24 cellular contexts compared by ENCODE assay signal in the genomic region with DNA sequence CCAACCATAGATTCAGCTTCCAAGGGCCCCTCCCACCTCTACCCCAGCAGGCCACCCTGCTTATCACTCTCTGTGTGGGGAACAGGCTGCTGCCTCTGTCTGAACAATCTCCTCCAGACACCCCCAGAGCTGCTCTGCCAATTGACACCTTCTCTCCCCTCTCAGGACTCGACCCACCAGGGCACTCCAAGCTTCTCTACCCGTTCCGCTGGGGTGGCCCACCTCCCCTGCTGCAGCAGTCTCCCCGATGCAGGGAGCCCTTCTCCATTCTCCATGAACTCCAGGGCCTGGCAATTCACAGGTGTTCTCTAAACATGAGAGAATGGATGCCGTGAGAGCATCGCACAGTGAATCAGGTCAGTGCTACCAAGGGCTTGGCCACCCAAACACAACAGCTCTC. TPM values are rescaled to one million over a fixed set of nuclear protein-coding genes. Genes with fewer than 3 reads are reported as not detected.
DNase-seq lines count a peak whose midpoint lies in the region; ATAC-seq, FAIRE-seq and TF ChIP-seq lines count a peak whose summit lies in the region.
"Had no signal": no experiment of that assay in that cellular context is flagged by ENCODE, and none has a peak within 500 bp of the region (broad histone marks: within the 10 kb centered on the region; RNA-seq: fewer than 3 reads in every experiment).

No MANE protein-coding gene starts in this region.

- POLR2A ChIA-PET in A549 (lab: Yijun Ruan, JAX): interaction anchor here (0.6 to 1.4 kb wide), 3 partner anchors 14 to 40 kb away, joined by 3 to 6 read pairs (median 6); no protein-coding TSS in a partner anchor
- POLR2A ChIA-PET in WTC11 (lab: Charles Lee): interaction anchor here (0.6 kb wide), 1 partner anchor 73 kb away, joined by 3 read pairs; no protein-coding TSS in a partner anchor

- H3K9me3 Mint-ChIP-seq in T-helper 2 cell treated with Interferon-gamma antibody and Interleukin-4, amounts not matched to agents 5 μg/mL and 100 μg/mL, for 36 hours: no peaks in the 10 kb centered on the region
- H3K9me3 Mint-ChIP-seq in WTC11: no peaks in the 10 kb centered on the region
- H3K9me3 Mint-ChIP-seq: nephron had no signal

- ATAC-seq in A549: no peak
- ATAC-seq in WTC11: no peak
- no peak for ATAC-seq in GM19395 (IDR thresholded peaks at IDR 0.05; ENCODE audit: unreplicated experiment)

- DNase-seq in T-helper 2 cell treated with Interferon-gamma antibody and Interleukin-4, amounts not matched to agents 5 μg/mL and 100 μg/mL, for 36 hours (ENCODE audit: low spot score): no peak
- no peak for DNase-seq in T-helper 2 cell
- no peak for DNase-seq in A549 (ENCODE audit: low read depth in 1 of 2, low spot score in 1 of 2)
- no peak for DNase-seq in WTC11 (ENCODE audit: low spot score)
- DNase-seq in mesenchymal stem cell: no peak
- no peak for DNase-seq in RCC 7860 (ENCODE audit: low spot score)
- DNase-seq in NCI-H2196 treated with DMSO at 0.1 percent for 48 hours (lab: John Stamatoyannopoulos, UW; ENCODE audit: unreplicated experiment): no peak
- DNase-seq: 8988T; activated CD4-positive, alpha-beta T cell treated with anti-CD3 and anti-CD28 coated beads, Interleukin-2, amount 50 U/mL, for 1 hour; activated effector memory CD4-positive, alpha-beta T cell treated with anti-CD3 and anti-CD28 coated beads, Interleukin-2, amount 50 U/mL, for 16 hours; BE2C; Calu3; effector CD8-positive, alpha-beta T cell; esophagus squamous epithelium; mesendoderm; NCI-H1417; NCI-H2107; NCI-H510A treated with DMSO at 0.1 percent for 48 hours; SHP77 treated with DMSO at 0.1 percent for 48 hours; stimulated activated CD4-positive, alpha-beta T cell treated with anti-CD3 and anti-CD28 coated beads, Interleukin-12 subunit alpha, Interleukin-12 subunit beta, amount 100 ng/mL, for 4 hours; substantia nigra had no signal

- TF ChIP-seq EP300 in A549 (IDR thresholded peaks at IDR 0.05): no peak

- H3K4ac ChIP-seq in mesenchymal stem cell (ENCODE audit: low read depth in 1 of 2, low read length in 2 of 2): no peak overlapping the region

- peak overlapping the region; percentile 43 to 95; a peak in 5 of 6 replicates for H3K27ac ChIP-seq in A549
- peak overlapping the region; percentile 4 for H3K27ac ChIP-seq in mesenchymal stem cell (ENCODE audit: low read length, poor library complexity, severe bottlenecking)
- H3K27ac ChIP-seq: esophagus squamous epithelium had no signal

- H3K4me3 ChIP-seq in A549 (no peak overlapping the region), mesenchymal stem cell (ENCODE audit: insufficient read depth in 1 of 2, low read depth in 1 of 2, low read length in 2 of 2) (no peak overlapping the region)
- H3K4me3 ChIP-seq: ascending aorta, esophagus squamous epithelium had no signal

- no peak for TF ChIP-seq POLR2A in A549 (IDR thresholded peaks at IDR 0.05; ENCODE audit: low read length)

- no peaks in the 10 kb centered on the region for H3K27me3 ChIP-seq in mesenchymal stem cell (ENCODE audit: control insufficient read depth in 1 of 2, insufficient read depth in 1 of 2, low read length in 2 of 2)
- H3K27me3 ChIP-seq: ascending aorta, BE2C, esophagus squamous epithelium had no signal

- H2BK120ac ChIP-seq in mesenchymal stem cell (ENCODE audit: low read depth, low read length): no peak overlapping the region

- no peak overlapping the region for H3K9ac ChIP-seq in mesenchymal stem cell (ENCODE audit: low read length)

- no peaks in the 10 kb centered on the region for H3K9me3 ChIP-seq in A549
- no peaks in the 10 kb centered on the region for H3K9me3 ChIP-seq in mesenchymal stem cell (ENCODE audit: control insufficient read depth, low read length)
- H3K9me3 ChIP-seq: ascending aorta, BE2C, esophagus squamous epithelium had no signal

- H3K36me3 ChIP-seq in mesenchymal stem cell (ENCODE audit: control insufficient read depth in 1 of 2, insufficient read depth in 2 of 2, low read depth in 1 of 2, low read length in 2 of 2): peaks cover 45 to 65% of the 10 kb centered on the region in 2 experiments

- H2AFZ ChIP-seq in mesenchymal stem cell (ENCODE audit: low read depth, low read length): no peak overlapping the region

- no peak overlapping the region for H3K14ac ChIP-seq in mesenchymal stem cell (ENCODE audit: low read length in 2 of 2)

- no peaks in the 10 kb centered on the region for H3K27me3 Mint-ChIP-seq in T-helper 2 cell treated with Interferon-gamma antibody and Interleukin-4, amounts not matched to agents 5 μg/mL and 100 μg/mL, for 36 hours (ENCODE audit: low read depth)
- H3K27me3 Mint-ChIP-seq in WTC11 (ENCODE audit: low read depth): no peaks in the 10 kb centered on the region

- H4K91ac ChIP-seq in mesenchymal stem cell (ENCODE audit: low read length): no peak overlapping the region

- FAIRE-seq in A549 (lab: Jason Lieb, UNC): no peak
- no peak for FAIRE-seq in RCC 7860 (lab: Jason Lieb, UNC)

- peaks cover 83% of the 10 kb centered on the region for H3K4me1 ChIP-seq in A549
- peaks cover 54% of the 10 kb centered on the region for H3K4me1 ChIP-seq in mesenchymal stem cell (ENCODE audit: control insufficient read depth, insufficient read depth, low read depth, low read length)
- H3K4me1 ChIP-seq: BE2C had no signal

- peak overlapping the region; percentile 27; the same call in 2 of the 3 replicates for H3K4me2 ChIP-seq in A549
- no peak overlapping the region for H3K4me2 ChIP-seq in mesenchymal stem cell (ENCODE audit: low read length, poor library complexity, severe bottlenecking)

- no peak for TF ChIP-seq CTCF in A549 (IDR thresholded peaks at IDR 0.05)
- TF ChIP-seq CTCF in WTC11 (IDR thresholded peaks at IDR 0.05): no peak

- no peak overlapping the region for H3K23ac ChIP-seq in mesenchymal stem cell (ENCODE audit: low read length in 2 of 2)

- no peak overlapping the region for H3K18ac ChIP-seq in mesenchymal stem cell (ENCODE audit: low read depth in 1 of 2, low read length in 2 of 2)

- TF ChIP-seq RAD21 in A549 (conservative IDR thresholded peaks at IDR 0.05 in 1 of 2, IDR thresholded peaks at IDR 0.05 in 1 of 2): no peak

- H3K36me3 Mint-ChIP-seq in T-helper 2 cell treated with Interferon-gamma antibody and Interleukin-4, amounts not matched to agents 5 μg/mL and 100 μg/mL, for 36 hours (ENCODE audit: low read depth): peaks cover 32% of the 10 kb centered on the region
- peaks cover 44% of the 10 kb centered on the region for H3K36me3 Mint-ChIP-seq in WTC11

- peak overlapping the region; percentile 66 for H3K27ac Mint-ChIP-seq in T-helper 2 cell treated with Interferon-gamma antibody and Interleukin-4, amounts not matched to agents 5 μg/mL and 100 μg/mL, for 36 hours
- H3K27ac Mint-ChIP-seq in WTC11: peak overlapping the region; percentile 84; the same call in 1 of the 2 replicates
- H3K27ac Mint-ChIP-seq: nephron had no signal

- H2BK5ac ChIP-seq in mesenchymal stem cell (ENCODE audit: low read depth, low read length, poor library complexity, severe bottlenecking): no peak overlapping the region

- peaks cover 2% of the 10 kb centered on the region for H3K4me1 Mint-ChIP-seq in T-helper 2 cell treated with Interferon-gamma antibody and Interleukin-4, amounts not matched to agents 5 μg/mL and 100 μg/mL, for 36 hours (ENCODE audit: low read depth)
- no peaks in the 10 kb centered on the region for H3K4me1 Mint-ChIP-seq in WTC11

- peaks cover 7% of the 10 kb centered on the region for H3K79me1 ChIP-seq in mesenchymal stem cell (replicated peaks; ENCODE audit: low read length, poor library complexity, severe bottlenecking)

- no peak overlapping the region for H3K4me3 Mint-ChIP-seq in T-helper 2 cell treated with Interferon-gamma antibody and Interleukin-4, amounts not matched to agents 5 μg/mL and 100 μg/mL, for 36 hours
- no peak overlapping the region for H3K4me3 Mint-ChIP-seq in WTC11
- H3K4me3 Mint-ChIP-seq: nephron had no signal

- H2AK5ac ChIP-seq in mesenchymal stem cell (ENCODE audit: low read length, severe bottlenecking): peak overlapping the region; percentile 35

- CTCF ChIA-PET in A549 (lab: Yijun Ruan, JAX): interaction anchor here (0.9 to 45.0 kb wide), 7 partner anchors 4 to 438 kb away, joined by 3 to 1604 read pairs (median 4); a partner anchor contains a TSS
- CTCF ChIA-PET in WTC11 (lab: Charles Lee): interaction anchor here (1.6 kb wide), 1 partner anchor 20 kb away, joined by 5 read pairs; no protein-coding TSS in a partner anchor

- H4K8ac ChIP-seq in mesenchymal stem cell (ENCODE audit: low read length): peak overlapping the region; percentile 59

- H2BK12ac ChIP-seq in mesenchymal stem cell (ENCODE audit: low read length in 2 of 2): no peak overlapping the region

- no peak overlapping the region for H2BK15ac ChIP-seq in mesenchymal stem cell (ENCODE audit: low read depth, poor library complexity, severe bottlenecking)

- WGBS in A549 (ENCODE audit: missing lambda C conversion rate): 91% methylated on average over 6 of the region's 6 CpGs
- WGBS in mesenchymal stem cell: 97% methylated on average over 6 of the region's 6 CpGs

RNA-seq across cellular contexts. Expression of a gene that starts 28.3 kb away (rescaled TPM):
- 5.4 and 7.2 TPM in 2 replicates for polyA plus RNA-seq in A549 (2011; rRNA removed)
- polyA plus RNA-seq in A549 (2012; cell fraction: cytosol; rRNA removed): 17.3 and 25.1 TPM in 2 replicates
- 52.4 and 75.7 TPM in 2 replicates for polyA plus RNA-seq in A549 (2012; cell fraction: nucleus; rRNA removed)
- 16.2 to 17.7 TPM (median 16.8 TPM) in 3 replicates for polyA plus RNA-seq in A549 (2017; fragmentation: RNase III; extraction: RNeasy Plus Mini Kit Qiagen cat#74134 plus additional on column Dnase treatment)
- polyA minus RNA-seq in A549 (2011; rRNA and poly(A)+ RNA removed): 7.8 and 10.0 TPM in 2 replicates
- 44.7 to 54.7 TPM (median 47.8 TPM) in 3 replicates for total RNA-seq in WTC11 (2021)
- 10.1 TPM for polyA plus RNA-seq in mesenchymal stem cell (2013, experiment 1 of 2)
- polyA plus RNA-seq in mesenchymal stem cell (2013, experiment 2 of 2): 10.3 TPM

RNA-seq across cellular contexts. Expression of a gene that starts 52.3 kb away (rescaled TPM):
- 0.84 and 1.2 TPM in 2 replicates for polyA plus RNA-seq in A549 (2011; rRNA removed)
- polyA plus RNA-seq in A549 (2012; cell fraction: cytosol; rRNA removed): 0.74 and 1.1 TPM in 2 replicates
- 7.5 and 8.3 TPM in 2 replicates for polyA plus RNA-seq in A549 (2012; cell fraction: nucleus; rRNA removed)
- polyA plus RNA-seq in A549 (2017; fragmentation: RNase III; extraction: RNeasy Plus Mini Kit Qiagen cat#74134 plus additional on column Dnase treatment): 1.3 to 1.7 TPM (median 1.3 TPM) in 3 replicates
- 3.6 and 3.7 TPM in 2 replicates for polyA minus RNA-seq in A549 (2011; rRNA and poly(A)+ RNA removed)
- 0.31 to 0.89 TPM (median 0.46 TPM) in 3 replicates for total RNA-seq in WTC11 (2021)
- 0.23 TPM for polyA plus RNA-seq in mesenchymal stem cell (2013, experiment 1 of 2)
- polyA plus RNA-seq in mesenchymal stem cell (2013, experiment 2 of 2): 0.15 TPM
- total RNA-seq: ascending aorta had no signal

RNA-seq across cellular contexts. Expression of a gene that starts 56.4 kb away (rescaled TPM):
- polyA plus RNA-seq in A549 (2011; rRNA removed) (101 and 130 TPM in 2 replicates), A549 (2017; fragmentation: RNase III; extraction: RNeasy Plus Mini Kit Qiagen cat#74134 plus additional on column Dnase treatment) (91.1 to 98.5 TPM (median 92.2 TPM) in 3 replicates)
- polyA plus RNA-seq in A549 (2012; cell fraction: cytosol; rRNA removed): 115 and 145 TPM in 2 replicates
- polyA plus RNA-seq in A549 (2012; cell fraction: nucleus; rRNA removed): 218 and 236 TPM in 2 replicates
- polyA minus RNA-seq in A549 (2011; rRNA and poly(A)+ RNA removed): 165 and 281 TPM in 2 replicates
- 80.3 to 89.2 TPM (median 83.5 TPM) in 3 replicates for total RNA-seq in WTC11 (2021)
- 76.1 TPM for polyA plus RNA-seq in mesenchymal stem cell (2013, experiment 1 of 2)
- polyA plus RNA-seq in mesenchymal stem cell (2013, experiment 2 of 2): 80.0 TPM

RNA-seq across cellular contexts. Expression of a gene that starts 56.5 kb away (rescaled TPM):
- polyA plus RNA-seq in A549 (2011; rRNA removed) (1.4 and 1.7 TPM in 2 replicates), A549 (2017; fragmentation: RNase III; extraction: RNeasy Plus Mini Kit Qiagen cat#74134 plus additional on column Dnase treatment) (5.4 to 7.1 TPM (median 6.3 TPM) in 3 replicates)
- polyA plus RNA-seq in A549 (2012; cell fraction: cytosol; rRNA removed): 1.9 and 3.2 TPM in 2 replicates
- 6.9 and 10.5 TPM in 2 replicates for polyA plus RNA-seq in A549 (2012; cell fraction: nucleus; rRNA removed)
- 1.3 and 1.4 TPM in 2 replicates for polyA minus RNA-seq in A549 (2011; rRNA and poly(A)+ RNA removed)
- 1.5 to 3.0 TPM (median 2.4 TPM) in 3 replicates for total RNA-seq in WTC11 (2021)
- 2.0 TPM for polyA plus RNA-seq in mesenchymal stem cell (2013, experiment 1 of 2)
- polyA plus RNA-seq in mesenchymal stem cell (2013, experiment 2 of 2): 1.8 TPM
- total RNA-seq: ascending aorta had no signal
